ENCODE assay signal across 5 cellular contexts in genomic region chr6:47263268-47263667, GRCh38.
"Had no signal": no experiment of that assay in that cellular context is flagged by ENCODE, and none has a peak within 500 bp of the region (broad histone marks: within the 10 kb centered on the region; RNA-seq: fewer than 3 reads in every experiment).

No MANE protein-coding gene starts in this region.

- H3K4me3 Mint-ChIP-seq: GM23338, H9 had no signal

- ATAC-seq: GM23338, K562 had no signal

- H2AFZ ChIP-seq: GM23338 had no signal

- DNase-seq: H9, HCEC 1CT, KG1 had no signal

- H3K4me2 ChIP-seq: GM23338 had no signal

- H3K9me3 Mint-ChIP-seq: GM23338, H9 had no signal

- H3K4me3 ChIP-seq: GM23338, K562 had no signal

- H3K27ac Mint-ChIP-seq: GM23338, H9 had no signal
